ENCODE assay signal across 8 cellular contexts in the genomic region with DNA sequence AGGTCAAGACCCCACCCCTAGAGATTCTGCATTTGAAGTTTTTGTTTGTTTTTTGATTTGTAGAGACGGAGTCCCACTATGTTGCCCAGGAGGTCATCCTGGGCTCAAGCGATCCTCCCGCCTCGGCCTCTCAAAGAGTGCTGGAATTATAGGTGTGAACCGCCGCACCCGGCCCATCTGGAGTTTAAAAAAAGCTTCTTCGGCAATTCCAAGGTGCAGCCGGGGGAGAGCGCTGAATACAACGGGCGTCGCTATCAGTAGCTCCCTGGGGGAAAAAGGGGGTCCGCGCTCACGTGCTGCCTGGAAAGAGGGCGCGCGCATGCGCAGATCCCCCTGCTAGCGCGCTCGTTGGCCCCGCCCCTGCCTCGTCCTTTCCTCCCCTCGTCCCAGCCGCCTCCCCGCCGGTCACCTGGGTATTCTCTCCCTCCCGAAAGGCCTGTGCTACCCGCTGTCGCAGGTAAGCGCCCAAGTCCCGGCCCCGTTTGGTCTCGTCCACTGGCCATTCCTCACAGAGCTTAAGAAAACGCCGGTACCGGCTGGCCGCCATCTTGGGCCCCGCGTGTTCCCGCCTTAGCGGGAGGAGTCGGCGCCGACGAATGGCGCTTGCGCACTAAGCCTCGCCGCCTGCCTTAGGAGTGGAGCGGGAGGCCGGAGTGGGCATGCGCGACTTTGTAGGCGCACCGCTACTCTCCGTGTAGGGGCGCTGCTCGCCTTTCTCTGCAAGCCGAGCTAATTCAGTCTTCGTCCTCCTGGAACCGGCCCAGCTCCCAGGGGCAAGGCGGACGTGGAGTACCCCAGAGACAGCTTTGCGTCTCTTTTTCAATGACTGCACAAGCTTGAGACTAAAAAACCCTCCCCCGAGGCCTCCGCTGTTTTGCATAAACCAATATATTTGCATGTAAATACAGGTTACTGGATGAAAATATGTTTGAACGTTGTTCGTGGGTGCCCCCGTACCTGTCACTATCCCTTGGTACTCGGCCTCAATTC. TPM values are rescaled to one million over a fixed set of nuclear protein-coding genes. Genes with fewer than 3 reads are reported as not detected.
DNase-seq lines count a peak whose midpoint lies in the region; ATAC-seq and TF ChIP-seq lines count a peak whose summit lies in the region.

UQCC2 (minus strand) TSS at position 561 of the 990 bp plus-strand sequence; CDS start at position 547, 14 bp downstream.

- H3K27ac Mint-ChIP-seq in CD14-positive monocyte = peak within 1 kb of the TSS; percentile 86 to 99 (median 95)

- DNase-seq in CD14-positive monocyte (ENCODE audit: low spot score) (peak; percentile 96), NCI-H774 (lab: John Stamatoyannopoulos, UW) (peak; percentile 96), dermis microvascular lymphatic vessel endothelial cell (ENCODE audit: low read depth in 2 of 2) (peak; percentile 90 to 97)
- peak; percentile 94 to 96 for DNase-seq in activated CD4-positive, alpha-beta T cell treated with anti-CD3 and anti-CD28 coated beads, Interleukin-2, amount 50 U/mL, for 4 hours
- DNase-seq in stimulated activated CD4-positive, alpha-beta T cell treated with anti-CD3 and anti-CD28 coated beads, Interleukin-4, amount 100 ng/mL, for 24 hours = peak; percentile 97

- H3K27me3 ChIP-seq in liver (ENCODE audit: control insufficient read depth in 4 of 4, insufficient read depth in 4 of 4, low read length in 3 of 4) = no peaks in the 10 kb centered on the region

- H3K36me3 ChIP-seq in liver (ENCODE audit: control insufficient read depth in 4 of 4, insufficient read depth in 3 of 4, low read depth in 1 of 4, low read length in 3 of 4) = peaks cover 0 to 8% (median 2%) of the 10 kb centered on the region in 4 donors

- H3K4me1 Mint-ChIP-seq in CD14-positive monocyte = peaks cover 14% of the 10 kb centered on the region

- H3K9me3 Mint-ChIP-seq in CD14-positive monocyte = no peaks in the 10 kb centered on the region

- TF ChIP-seq CTCF in CD14-positive monocyte (IDR thresholded peaks at IDR 0.05) (peak; percentile 59), liver (IDR thresholded peaks at IDR 0.05; ENCODE audit: low read depth, low read length, missing input control) (peak; percentile 57)

- 1% methylated on average over 73 of the region's 73 CpGs for WGBS in liver

- peaks cover 0 to 4% (median 2%) of the 10 kb centered on the region in 3 donors for H3K27me3 Mint-ChIP-seq in CD14-positive monocyte (ENCODE audit: low read depth in 3 of 3)

- peak within 1 kb of the TSS; percentile 68 to 92 (median 85) for H3K4me3 ChIP-seq in liver (ENCODE audit: low read depth in 1 of 3, low read length in 3 of 3)

- TF ChIP-seq RAD21 in liver (IDR thresholded peaks at IDR 0.05) = peak; percentile 91 to 94

- H3K4me3 Mint-ChIP-seq in CD14-positive monocyte = peak within 1 kb of the TSS; percentile 95 to 97

- H3K27ac ChIP-seq in liver (ENCODE audit: low read depth in 1 of 2, low read length in 2 of 2) = peak within 1 kb of the TSS; percentile 91 to 98

- peaks cover 10 to 20% of the 10 kb centered on the region in 2 donors for H3K36me3 Mint-ChIP-seq in CD14-positive monocyte

- intact Hi-C loops in CD14-positive monocyte (cut with micrococcal nuclease) = no loop called here

- peak; percentile 88 for ATAC-seq in GM19395 (IDR thresholded peaks at IDR 0.05; ENCODE audit: unreplicated experiment)
- ATAC-seq in HG03565 (IDR thresholded peaks at IDR 0.05; ENCODE audit: unreplicated experiment) = peak; percentile 76

- peak within 1 kb of the TSS; percentile 45 to 54 for H3K9ac ChIP-seq in liver (ENCODE audit: low read depth in 1 of 2, low read length in 2 of 2)

- peaks cover 0 to 19% (median 15%) of the 10 kb centered on the region in 4 donors for H3K4me1 ChIP-seq in liver (ENCODE audit: control insufficient read depth in 4 of 4, insufficient read depth in 4 of 4, low read length in 3 of 4)

- no peaks in the 10 kb centered on the region for H3K9me3 ChIP-seq in liver (ENCODE audit: control insufficient read depth in 4 of 4, low read length in 3 of 4)

TF ChIP-seq in liver, 16 proteins besides CTCF, POLR2A, EP300 and RAD21:
- TF ChIP-seq TAF1 (conservative IDR thresholded peaks at IDR 0.05) = peak; percentile 55
- peak; percentile 54 for TF ChIP-seq MAX (IDR thresholded peaks at IDR 0.05)
- TF ChIP-seq ZBTB33 (IDR thresholded peaks at IDR 0.05) = peak; percentile 40
- peak; percentile 99 for TF ChIP-seq YY1 (IDR thresholded peaks at IDR 0.05)
- no peak for TF ChIP-seq GABPA (IDR thresholded peaks at IDR 0.05 in 1 of 2, conservative IDR thresholded peaks at IDR 0.05 in 1 of 2)
- no peak for TF ChIP-seq RXRA (IDR thresholded peaks at IDR 0.05)
- peak in 1 of 2 donors; percentile 20 for TF ChIP-seq JUND (IDR thresholded peaks at IDR 0.05)
- peak; percentile 53 for TF ChIP-seq REST (IDR thresholded peaks at IDR 0.05)
- no peak for TF ChIP-seq EGR1 (IDR thresholded peaks at IDR 0.05; ENCODE audit: low read depth in 2 of 2)
- TF ChIP-seq SP1 (IDR thresholded peaks at IDR 0.05) = peak; percentile 19

RNA-seq across cellular contexts. Expression of gene UQCC2, which starts in this region (rescaled TPM):
- polyA plus RNA-seq in CD14-positive monocyte (10 to 100 TPM; 37.2 to 39.3 TPM), liver (10 to 100 TPM; 36.5 to 75.9 TPM)
- total RNA-seq in dermis microvascular lymphatic vessel endothelial cell (9.9 and 21.2 TPM in 2 replicates), liver (1 to 10 TPM; 6.8 to 8.3 TPM)

Comparison
In these comparisons a context has a peak if more than half of its experiments do, and no peak if none do; other contexts are left out.
1. Peak in every context shown above with its lines: DNase-seq, ATAC-seq, H3K4me3 ChIP-seq and H3K27ac ChIP-seq.